30 cellular contexts compared by ENCODE assay signal in the genomic region with DNA sequence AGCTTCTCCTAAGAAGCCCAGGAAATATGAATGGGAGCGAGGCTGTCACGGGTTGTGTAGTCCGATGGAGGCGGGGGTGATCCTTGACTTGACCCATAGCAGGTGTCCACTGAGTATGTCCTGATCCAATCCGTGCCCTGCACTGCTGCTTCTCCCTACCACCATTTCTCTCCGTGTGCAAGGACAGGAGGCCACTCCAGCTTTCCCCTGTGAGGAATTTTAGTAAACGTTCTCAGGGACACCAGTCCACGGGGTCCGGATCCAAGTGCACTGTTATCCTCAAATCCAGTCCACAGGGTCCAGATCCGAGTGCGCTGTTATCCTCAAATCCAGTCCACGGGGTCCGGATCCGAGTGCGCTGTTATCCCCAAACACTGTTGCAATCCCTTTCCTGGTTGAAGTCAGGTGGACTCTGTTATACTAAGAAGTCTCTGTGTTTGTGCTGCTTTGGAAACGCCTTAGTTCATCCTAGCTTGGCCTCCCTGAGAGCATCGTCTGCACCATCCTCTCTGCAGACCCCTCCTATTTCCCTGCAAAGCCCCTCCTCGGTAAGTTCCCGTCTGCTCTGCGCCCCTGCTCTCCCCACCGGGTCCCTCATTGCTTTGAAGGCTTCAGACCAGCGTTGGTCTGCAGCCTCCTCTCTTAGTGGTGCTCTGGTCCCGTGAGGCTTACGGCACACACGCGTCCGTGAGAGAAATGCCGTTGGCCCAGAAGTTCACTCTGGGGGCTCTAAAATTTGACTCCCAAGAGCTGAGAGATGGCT.
"Had no signal": no experiment of that assay in that cellular context is flagged by ENCODE, and none has a peak within 500 bp of the region (broad histone marks: within the 10 kb centered on the region; RNA-seq: fewer than 3 reads in every experiment).

No MANE protein-coding gene starts in this region.

- H3K4me3 Mint-ChIP-seq: immature natural killer cell; memory B cell; mesothelial cell of epicardium; naive B cell; natural killer cell treated with Interleukin-12 subunit alpha and Interleukin-12 subunit beta and Interleukin-15 and Interleukin-18, amount 100 ng/mL, for 72 hours; neural crest cell; stimulated activated naive B cell treated with anti-CD40 and anti-IgM and Interleukin-4, amounts not matched to agents 10 μg/mL and 1 μg/mL and 100 μg/mL, for 72 hours; stimulated activated naive CD8-positive, alpha-beta T cell treated with anti-CD3 and anti-CD28 coated beads, Interleukin-15, Interleukin-2, amounts not matched to agents 100 ng/mL and 50 ng/mL, for 24 hours had no signal

- H3K4me3 ChIP-seq: esophagus muscularis mucosa, gastroesophageal sphincter, heart left ventricle, lung, mucosa of descending colon, ovary, psoas muscle, right lobe of liver, thoracic aorta, tibial nerve, upper lobe of right lung, vagina had no signal

- H3K9me3 Mint-ChIP-seq: immature natural killer cell; memory B cell; mesothelial cell of epicardium; natural killer cell treated with Interleukin-12 subunit alpha and Interleukin-12 subunit beta and Interleukin-15 and Interleukin-18, amount 100 ng/mL, for 72 hours; neural crest cell; stimulated activated naive B cell treated with anti-CD40 and anti-IgM and Interleukin-4, amounts not matched to agents 10 μg/mL and 1 μg/mL and 100 μg/mL, for 72 hours; stimulated activated naive CD8-positive, alpha-beta T cell treated with anti-CD3 and anti-CD28 coated beads, Interleukin-15, Interleukin-2, amounts not matched to agents 100 ng/mL and 50 ng/mL, for 24 hours had no signal

- H3K27ac Mint-ChIP-seq: memory B cell; mesothelial cell of epicardium; natural killer cell treated with Interleukin-12 subunit alpha and Interleukin-12 subunit beta and Interleukin-15 and Interleukin-18, amount 100 ng/mL, for 72 hours; stimulated activated naive B cell treated with anti-CD40 and anti-IgM and Interleukin-4, amounts not matched to agents 10 μg/mL and 1 μg/mL and 100 μg/mL, for 72 hours; stimulated activated naive CD8-positive, alpha-beta T cell treated with anti-CD3 and anti-CD28 coated beads, Interleukin-15, Interleukin-2, amounts not matched to agents 100 ng/mL and 50 ng/mL, for 24 hours had no signal

- H3K36me3 Mint-ChIP-seq: immature natural killer cell; memory B cell; mesothelial cell of epicardium; naive B cell; natural killer cell treated with Interleukin-12 subunit alpha and Interleukin-12 subunit beta and Interleukin-15 and Interleukin-18, amount 100 ng/mL, for 72 hours; stimulated activated naive B cell treated with anti-CD40 and anti-IgM and Interleukin-4, amounts not matched to agents 10 μg/mL and 1 μg/mL and 100 μg/mL, for 72 hours had no signal

- H3K4me1 Mint-ChIP-seq: immature natural killer cell; memory B cell; mesothelial cell of epicardium; naive B cell; stimulated activated naive B cell treated with anti-CD40 and anti-IgM and Interleukin-4, amounts not matched to agents 10 μg/mL and 1 μg/mL and 100 μg/mL, for 72 hours had no signal

- FAIRE-seq: colon, endothelial cell of umbilical vein, keratinocyte, small intestine had no signal

- H3K27me3 Mint-ChIP-seq: memory B cell; naive B cell; stimulated activated naive B cell treated with anti-CD40 and anti-IgM and Interleukin-4, amounts not matched to agents 10 μg/mL and 1 μg/mL and 100 μg/mL, for 72 hours; stimulated activated naive CD8-positive, alpha-beta T cell treated with anti-CD3 and anti-CD28 coated beads, Interleukin-15, Interleukin-2, amounts not matched to agents 100 ng/mL and 50 ng/mL, for 24 hours had no signal

- DNase-seq: effector memory CD4-positive, alpha-beta T cell; foreskin keratinocyte; heart left ventricle; hippocampal formation; immature natural killer cell; mucosa of descending colon; naive B cell; ovary; posterior cingulate gyrus; psoas muscle; small intestine; stimulated activated CD4-positive, alpha-beta T cell treated with anti-CD3 and anti-CD28 coated beads, Interleukin-15, amount 100 ng/mL, for 24 hours; stimulated activated CD4-positive, alpha-beta T cell treated with anti-CD3 and anti-CD28 coated beads, Interleukin-2, amount 100 ng/mL, for 48 hours; stimulated activated naive B cell treated with anti-CD40 and anti-IgM and Interleukin-4, amounts not matched to agents 10 μg/mL and 1 μg/mL and 100 μg/mL, for 72 hours; upper lobe of right lung had no signal
